Comparison of ENCODE assay signal across 21 cellular contexts in the genomic region with DNA sequence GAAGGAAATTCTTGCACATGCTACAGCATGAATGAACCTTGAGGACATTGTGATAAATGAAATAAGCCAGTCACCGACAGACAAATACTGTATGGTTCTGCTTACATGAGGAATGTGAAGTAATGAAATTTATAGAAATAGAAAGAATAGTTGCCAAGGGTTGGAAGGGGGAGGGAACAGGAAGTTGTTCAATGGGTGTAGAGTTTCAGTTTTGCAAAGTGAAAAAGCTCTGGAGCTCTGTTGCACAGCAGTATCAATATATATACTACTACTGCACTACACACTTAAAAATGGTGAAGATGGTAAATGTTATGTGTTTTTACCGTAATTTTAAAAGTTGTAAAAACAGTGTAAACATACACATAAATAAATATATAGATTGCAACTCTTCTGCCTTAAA. TPM values are rescaled to one million over a fixed set of nuclear protein-coding genes. Genes with fewer than 3 reads are reported as not detected.
DNase-seq lines count a peak whose midpoint lies in the region; ATAC-seq and TF ChIP-seq lines count a peak whose summit lies in the region.
"Had no signal": no experiment of that assay in that cellular context is flagged by ENCODE, and none has a peak within 500 bp of the region (broad histone marks: within the 10 kb centered on the region; RNA-seq: fewer than 3 reads in every experiment).

No MANE protein-coding gene starts in this region.

- no TSS peak for BruUV-seq in PC-3 (replicated peaks; lab: Mats Ljungman, UMichigan)

- no peaks in the 10 kb centered on the region for H3K9me3 ChIP-seq in PC-3 (ENCODE audit: low read length)
- H3K9me3 ChIP-seq: esophagus muscularis mucosa, Peyer's patch, vagina had no signal

- H3K4me3 Mint-ChIP-seq in osteocyte (ENCODE audit: unreplicated experiment), result no peak overlapping the region
- H3K4me3 Mint-ChIP-seq: brain; CD8-positive, alpha-beta T cell; neural crest cell; WTC11 had no signal

- no peak overlapping the region for H3K9ac ChIP-seq in PC-3 (ENCODE audit: low read length)
- H3K9ac ChIP-seq: GM23248 had no signal

- H3K9me3 Mint-ChIP-seq in osteocyte (ENCODE audit: unreplicated experiment), result no peaks in the 10 kb centered on the region
- H3K9me3 Mint-ChIP-seq: brain; CD8-positive, alpha-beta T cell; neural crest cell; T-cell; WTC11 had no signal

- H3K79me2 ChIP-seq in PC-3 (ENCODE audit: low read length), result no peaks in the 10 kb centered on the region

- 0 out of 2 replicates have a peak, but pooled peaks have one; percentile 22 for ATAC-seq in PC-3
- ATAC-seq: CD8-positive, alpha-beta T cell; T-cell; WTC11 had no signal

- no peak overlapping the region for H3K4me3 ChIP-seq in PC-3 (ENCODE audit: low read length)
- H3K4me3 ChIP-seq: esophagus muscularis mucosa, GM23248, Peyer's patch, vagina had no signal

- H3K36me3 Mint-ChIP-seq in osteocyte (ENCODE audit: unreplicated experiment), result no peaks in the 10 kb centered on the region
- H3K36me3 Mint-ChIP-seq: brain; CD8-positive, alpha-beta T cell; T-cell; WTC11 had no signal

- TF ChIP-seq CTCF in PC-3 (conservative IDR thresholded peaks at IDR 0.05; ENCODE audit: low read depth, low read length), result no peak
- no peak for TF ChIP-seq CTCF in osteocyte (IDR thresholded peaks at IDR 0.05)

- no peaks in the 10 kb centered on the region for H3K9me2 ChIP-seq in PC-3 (replicated peaks; ENCODE audit: low read length)

- H3K27ac ChIP-seq in PC-3 (ENCODE audit: low read length), result no peak overlapping the region
- H3K27ac ChIP-seq: esophagus muscularis mucosa, GM23248, Peyer's patch, vagina had no signal

- no peaks in the 10 kb centered on the region for H3K27me3 ChIP-seq in PC-3 (ENCODE audit: low read length)
- H3K27me3 ChIP-seq: esophagus muscularis mucosa, Peyer's patch, vagina had no signal

- H4K20me1 ChIP-seq in PC-3 (ENCODE audit: low read length), result no peaks in the 10 kb centered on the region

- no peaks in the 10 kb centered on the region for H3K36me3 ChIP-seq in PC-3 (ENCODE audit: low read depth, low read length)
- H3K36me3 ChIP-seq: esophagus muscularis mucosa, Peyer's patch, vagina had no signal

- H2AFZ ChIP-seq in PC-3 (ENCODE audit: low read length), result no peak overlapping the region
- H2AFZ ChIP-seq: GM23248 had no signal

- intact Hi-C loops in PC-3 (cut with micrococcal nuclease), result no loop called here

- POLR2A ChIA-PET in PC-3 (lab: Charles Lee; ENCODE audit: unreplicated experiment), result no interaction called here

- DNase-seq in SKM-1 treated with dmso at 0.1 percent for 144 hours (lab: John Stamatoyannopoulos, UW; ENCODE audit: unreplicated experiment), result peak; percentile 9
- no peak for DNase-seq in SKM-1 (lab: John Stamatoyannopoulos, UW; ENCODE audit: unreplicated experiment)
- peak; percentile 34 for DNase-seq in KBM-7
- DNase-seq in PC-3, result no peak
- peak; percentile 37 for DNase-seq in iris pigment epithelial cell (ENCODE audit: low read depth)
- DNase-seq in globus pallidus (ENCODE audit: low spot score), result no peak
- DNase-seq in osteocyte (ENCODE audit: extremely low spot score, unreplicated experiment), result no peak
- no peak for DNase-seq in RKO (ENCODE audit: low spot score)
- DNase-seq: CD8-positive, alpha-beta T cell; GM23248; NCI-H2081; NCI-H524; Peyer's patch; stimulated activated CD4-positive, alpha-beta T cell treated with anti-CD3 and anti-CD28 coated beads, Interleukin-15, amount 100 ng/mL, for 24 hours; T-cell had no signal

- in situ Hi-C loops in KBM-7 (cut with MboI; ENCODE audit: low pct_unique_long_range_greater_than_20kb, low sequenced_read_pairs), result no loop called here

- no peaks in the 10 kb centered on the region for H3F3A ChIP-seq in PC-3 (ENCODE audit: low read length, unreplicated experiment)

- H3K4me2 ChIP-seq in PC-3 (ENCODE audit: low read length), result no peak overlapping the region

- no peak overlapping the region for H3K27ac Mint-ChIP-seq in osteocyte (ENCODE audit: unreplicated experiment)
- H3K27ac Mint-ChIP-seq: brain; CD8-positive, alpha-beta T cell; T-cell; WTC11 had no signal

- CTCF ChIA-PET in PC-3 (lab: Charles Lee), result interaction anchor here (0.8 kb wide), 1 partner anchor 52 kb away, joined by 3 read pairs; no protein-coding TSS in a partner anchor

- H3K27me3 Mint-ChIP-seq in osteocyte (ENCODE audit: unreplicated experiment), result peaks cover 21% of the 10 kb centered on the region

- no peaks in the 10 kb centered on the region for H3K4me1 ChIP-seq in PC-3 (ENCODE audit: insufficient read depth, low read length)
- H3K4me1 ChIP-seq: Peyer's patch, vagina had no signal

- peaks cover 2% of the 10 kb centered on the region for H3K4me1 Mint-ChIP-seq in osteocyte (ENCODE audit: unreplicated experiment)
- H3K4me1 Mint-ChIP-seq: WTC11 had no signal

RNA-seq across cellular contexts. Expression of gene PKD1L3, which starts 43.7 kb away (rescaled TPM):
- not detected in 2 replicates for total RNA-seq in PC-3 (2014; rRNA removed)
- not detected in 2 replicates for total RNA-seq in osteocyte
- total RNA-seq: CD8-positive, alpha-beta T cell; GM23248; kidney epithelial cell; neural crest cell; vagina; WTC11 had no signal

RNA-seq across cellular contexts. Expression of gene DHODH, which starts 52.0 kb away (rescaled TPM):
- total RNA-seq in PC-3 (2014; rRNA removed), result 10.6 and 11.1 TPM in 2 replicates
- total RNA-seq in osteocyte, result 6.2 and 7.4 TPM in 2 replicates

Comparison
In these comparisons a context has a peak if more than half of its experiments do, and no peak if none do; other contexts are left out.
1. DNase-seq: peak in SKM-1 treated with dmso at 0.1 percent for 144 hours (single experiment), KBM-7 (single experiment) and iris pigment epithelial cell (single experiment); none in SKM-1 (single experiment), PC-3 (single experiment), globus pallidus (single experiment), osteocyte (single experiment) and RKO (single experiment).